In the genomic region with DNA sequence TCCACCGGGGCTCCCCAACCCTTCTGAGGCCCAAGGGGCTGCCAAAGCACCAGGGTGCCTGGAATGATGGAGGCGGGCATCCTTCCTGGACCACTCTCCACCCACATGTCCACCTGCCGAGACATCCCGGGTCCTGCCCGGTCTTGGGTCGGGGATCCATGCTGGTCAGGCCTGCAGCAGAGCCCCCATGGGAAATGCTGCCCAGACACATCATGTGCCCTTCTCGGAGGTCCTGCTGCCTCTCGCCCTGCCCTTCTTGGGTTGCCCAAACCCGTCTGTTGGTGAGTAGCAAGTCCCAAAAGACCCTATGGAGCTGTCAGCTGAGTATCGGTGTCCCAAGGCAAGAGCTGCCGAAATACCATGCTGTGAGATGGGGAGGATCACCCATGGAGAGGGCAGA, we compare ENCODE assay signal across 1 cellular context.
TF ChIP-seq lines count a peak whose summit lies in the region.

No MANE protein-coding gene starts in this region.

TF ChIP-seq in IMR-90, 13 proteins besides CTCF, POLR2A, EP300 and RAD21:
- TF ChIP-seq RFX5 (IDR thresholded peaks at IDR 0.05; ENCODE audit: low read depth, low read length), result no peak
- no peak for TF ChIP-seq MXI1 (IDR thresholded peaks at IDR 0.05; ENCODE audit: borderline replicate concordance, low read depth, low read length)
- no peak for TF ChIP-seq MAFK (IDR thresholded peaks at IDR 0.05; ENCODE audit: low read depth, low read length)
- no peak for TF ChIP-seq CHD1 (IDR thresholded peaks at IDR 0.05; ENCODE audit: low read depth, low read length)
- TF ChIP-seq, protein P1, sequence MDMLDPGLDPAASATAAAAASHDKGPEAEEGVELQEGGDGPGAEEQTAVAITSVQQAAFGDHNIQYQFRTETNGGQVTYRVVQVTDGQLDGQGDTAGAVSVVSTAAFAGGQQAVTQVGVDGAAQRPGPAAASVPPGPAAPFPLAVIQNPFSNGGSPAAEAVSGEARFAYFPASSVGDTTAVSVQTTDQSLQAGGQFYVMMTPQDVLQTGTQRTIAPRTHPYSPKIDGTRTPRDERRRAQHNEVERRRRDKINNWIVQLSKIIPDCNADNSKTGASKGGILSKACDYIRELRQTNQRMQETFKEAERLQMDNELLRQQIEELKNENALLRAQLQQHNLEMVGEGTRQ (IDR thresholded peaks at IDR 0.05; ENCODE audit: low read depth, low read length), result no peak
- no peak for TF ChIP-seq NFE2L2 (IDR thresholded peaks at IDR 0.05; ENCODE audit: low read depth, low read length)
- TF ChIP-seq, protein P2, sequence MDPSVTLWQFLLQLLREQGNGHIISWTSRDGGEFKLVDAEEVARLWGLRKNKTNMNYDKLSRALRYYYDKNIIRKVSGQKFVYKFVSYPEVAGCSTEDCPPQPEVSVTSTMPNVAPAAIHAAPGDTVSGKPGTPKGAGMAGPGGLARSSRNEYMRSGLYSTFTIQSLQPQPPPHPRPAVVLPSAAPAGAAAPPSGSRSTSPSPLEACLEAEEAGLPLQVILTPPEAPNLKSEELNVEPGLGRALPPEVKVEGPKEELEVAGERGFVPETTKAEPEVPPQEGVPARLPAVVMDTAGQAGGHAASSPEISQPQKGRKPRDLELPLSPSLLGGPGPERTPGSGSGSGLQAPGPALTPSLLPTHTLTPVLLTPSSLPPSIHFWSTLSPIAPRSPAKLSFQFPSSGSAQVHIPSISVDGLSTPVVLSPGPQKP (IDR thresholded peaks at IDR 0.05; ENCODE audit: borderline replicate concordance, low read depth, low read length), result no peak
- no peak for TF ChIP-seq SMC3 (IDR thresholded peaks at IDR 0.05; ENCODE audit: low read depth, low read length)
- TF ChIP-seq BHLHE40 (IDR thresholded peaks at IDR 0.05; ENCODE audit: low read depth, low read length), result no peak
TF ChIP-seq in IMR-90: peak in this region for 0.
